Comparison of ENCODE assay signal across 17 cellular contexts in genomic region chr7:123798527-123799188, GRCh38. TPM values are rescaled to one million over a fixed set of nuclear protein-coding genes. Genes with fewer than 3 reads are reported as not detected.
DNase-seq lines count a peak whose midpoint lies in the region; ATAC-seq, FAIRE-seq and TF ChIP-seq lines count a peak whose summit lies in the region.
"Had no signal": no experiment of that assay in that cellular context is flagged by ENCODE, and none has a peak within 500 bp of the region (broad histone marks: within the 10 kb centered on the region; RNA-seq: fewer than 3 reads in every experiment).

No MANE protein-coding gene starts in this region.

- H3K36me3 Mint-ChIP-seq in Caco-2 (ENCODE audit: insufficient read depth, unreplicated experiment): peaks cover 4% of the 10 kb centered on the region
- H3K36me3 Mint-ChIP-seq in neural progenitor cell: no peaks in the 10 kb centered on the region

- no peaks in the 10 kb centered on the region for H3F3A ChIP-seq in neural progenitor cell (ENCODE audit: low read depth)

- intact Hi-C loops in Caco-2 (cut with micrococcal nuclease; ENCODE audit: unreplicated experiment) (loop anchor here (1.0 to 5.0 kb wide), 9 partner anchors 18 to 184 kb away; partner anchors contain the start of gene WASL), endothelial cell of umbilical vein (cut with micrococcal nuclease) (loop anchor here (1.0 to 10.0 kb wide), 8 partner anchors 67 to 1059 kb away; no protein-coding TSS in a partner anchor)

- DNase-seq in Caco-2: peak; percentile 24 to 51
- DNase-seq in NCI-H748 (lab: John Stamatoyannopoulos, UW; ENCODE audit: unreplicated experiment): peak; percentile 63
- DNase-seq in endothelial cell of umbilical vein (ENCODE audit: low read depth, low spot score): peak; percentile 1
- no peak for DNase-seq in neural progenitor cell (ENCODE audit: low spot score)
- no peak for DNase-seq in islet precursor cell
- DNase-seq in suprapubic skin (ENCODE audit: low spot score in 2 of 2): no peak
- DNase-seq in stimulated activated CD4-positive, alpha-beta T cell treated with anti-CD3 and anti-CD28 coated beads, Interleukin-15, amount 100 ng/mL, for 24 hours: no peak
- DNase-seq: activated CD4-positive, alpha-beta T cell treated with anti-CD3 and anti-CD28 coated beads for 48 hours; aorta; effector memory CD4-positive, alpha-beta T cell; MG63 had no signal

- ATAC-seq in HG02884 (IDR thresholded peaks at IDR 0.05; ENCODE audit: unreplicated experiment): no peak

- H3K9me1 ChIP-seq in endothelial cell of umbilical vein (replicated peaks; ENCODE audit: control insufficient read depth, extremely low read depth, insufficient read depth, low read length): no peaks in the 10 kb centered on the region

- no peaks in the 10 kb centered on the region for H3K27me3 ChIP-seq in Caco-2 (replicated peaks; ENCODE audit: control insufficient read depth, insufficient read depth, low read length)
- no peaks in the 10 kb centered on the region for H3K27me3 ChIP-seq in endothelial cell of umbilical vein (ENCODE audit: control insufficient read depth in 2 of 2, insufficient read depth in 2 of 2, low read length in 2 of 2)
- no peaks in the 10 kb centered on the region for H3K27me3 ChIP-seq in neural progenitor cell
- H3K27me3 ChIP-seq in suprapubic skin: no peaks in the 10 kb centered on the region
- H3K27me3 ChIP-seq: gastroesophageal sphincter, MG63, neutrophil had no signal

- POLR2A ChIA-PET in Caco-2 (lab: Charles Lee): interaction anchor here (1.3 kb wide), 1 partner anchor 50 kb away, joined by 6 read pairs; the partner anchor contains the start of gene WASL
- POLR2A ChIA-PET in endothelial cell of umbilical vein (lab: Charles Lee): no interaction called here

- H3K4me3 Mint-ChIP-seq in Caco-2 (ENCODE audit: unreplicated experiment) (peak overlapping the region; percentile 23), neural progenitor cell (no peak overlapping the region)

- TF ChIP-seq POLR2A in endothelial cell of umbilical vein (IDR thresholded peaks at IDR 0.05; ENCODE audit: low read depth, low read length) (no peak), suprapubic skin (IDR thresholded peaks at IDR 0.05) (no peak)

- H3K27ac ChIP-seq in endothelial cell of umbilical vein (ENCODE audit: insufficient read depth, low read depth, low read length) (no peak overlapping the region), neural progenitor cell (no peak overlapping the region), suprapubic skin (no peak overlapping the region)
- H3K27ac ChIP-seq: gastroesophageal sphincter, neutrophil had no signal

- H3K9me3 Mint-ChIP-seq in Caco-2 (ENCODE audit: unreplicated experiment): peaks cover 28% of the 10 kb centered on the region
- no peaks in the 10 kb centered on the region for H3K9me3 Mint-ChIP-seq in neural progenitor cell

- no peak overlapping the region for H3K9ac ChIP-seq in endothelial cell of umbilical vein (replicated peaks; ENCODE audit: extremely low read depth, insufficient read depth, low read length)
- no peak overlapping the region for H3K9ac ChIP-seq in neural progenitor cell

- H4K20me1 ChIP-seq in endothelial cell of umbilical vein (replicated peaks; ENCODE audit: control insufficient read depth, extremely low read depth, insufficient read depth, low read length) (no peaks in the 10 kb centered on the region), neural progenitor cell (ENCODE audit: low read depth) (no peaks in the 10 kb centered on the region)

- CTCF ChIA-PET in Caco-2 (lab: Charles Lee): interaction anchor here (1.0 to 2.0 kb wide), 5 partner anchors 26 to 241 kb away, joined by 3 to 8 read pairs (median 7); no protein-coding TSS in a partner anchor
- CTCF ChIA-PET in endothelial cell of umbilical vein (lab: Charles Lee): interaction anchor here (0.9 to 5.9 kb wide), 30 partner anchors 8 to 986 kb away, joined by 3 to 115 read pairs (median 5); partner anchors contain the start of gene WASL

- H3K4me2 ChIP-seq in endothelial cell of umbilical vein (ENCODE audit: insufficient read depth, low read length) (no peak overlapping the region), neural progenitor cell (no peak overlapping the region)

- no peaks in the 10 kb centered on the region for H3K27me3 Mint-ChIP-seq in Caco-2 (ENCODE audit: insufficient read depth, unreplicated experiment)
- no peaks in the 10 kb centered on the region for H3K27me3 Mint-ChIP-seq in neural progenitor cell (ENCODE audit: insufficient read depth, low read depth)

- no peak for FAIRE-seq in endothelial cell of umbilical vein (lab: Jason Lieb, UNC)
- FAIRE-seq: GM12891, urothelium cell line had no signal

- H3K27ac Mint-ChIP-seq in Caco-2 (ENCODE audit: unreplicated experiment) (peak overlapping the region; percentile 18), neural progenitor cell (no peak overlapping the region)

- 50% methylated on average over 6 of the region's 6 CpGs for WGBS in suprapubic skin

- H3K4me1 ChIP-seq in Caco-2 (peaks cover 36% of the 10 kb centered on the region), endothelial cell of umbilical vein (ENCODE audit: control insufficient read depth, extremely low read depth, insufficient read depth, low read length) (peaks cover 7% of the 10 kb centered on the region), neural progenitor cell (no peaks in the 10 kb centered on the region), suprapubic skin (no peaks in the 10 kb centered on the region)

- H3K79me2 ChIP-seq in endothelial cell of umbilical vein (ENCODE audit: control insufficient read depth, insufficient read depth, low read length) (no peaks in the 10 kb centered on the region), neural progenitor cell (ENCODE audit: low read depth) (no peaks in the 10 kb centered on the region)

- H3K36me3 ChIP-seq in Caco-2 (ENCODE audit: control insufficient read depth, insufficient read depth, low read length) (0 out of 2 replicates have a peak, but pooled peaks cover 1% of the 10 kb centered on the region), endothelial cell of umbilical vein (ENCODE audit: control insufficient read depth in 2 of 2, extremely low read depth in 1 of 2, insufficient read depth in 2 of 2, low read length in 2 of 2) (no peaks in the 10 kb centered on the region), neural progenitor cell (no peaks in the 10 kb centered on the region), suprapubic skin (no peaks in the 10 kb centered on the region)
- H3K36me3 ChIP-seq: gastroesophageal sphincter, MG63, neutrophil had no signal

- dilution Hi-C loops in endothelial cell of umbilical vein (cut with MboI; ENCODE audit: extremely low pct_ligation_motif_present, low sequenced_read_pairs): no loop called here

- H2AFZ ChIP-seq in endothelial cell of umbilical vein (ENCODE audit: low read depth, low read length) (peak overlapping the region; percentile 39), neural progenitor cell (replicated peaks) (peak overlapping the region; percentile 61)

- TF ChIP-seq CTCF in Caco-2 (IDR thresholded peaks at IDR 0.05; ENCODE audit: insufficient read depth in 1 of 2, low read depth in 1 of 2, low read length in 1 of 2, severe bottlenecking in 1 of 2, unreplicated experiment in 1 of 2): no peak
- no peak for TF ChIP-seq CTCF in endothelial cell of umbilical vein (IDR thresholded peaks at IDR 0.05; ENCODE audit: extremely low read depth in 1 of 2, insufficient read depth in 1 of 2, low read depth in 1 of 2, low read length in 2 of 2)
- no peak for TF ChIP-seq CTCF in neural progenitor cell (IDR thresholded peaks at IDR 0.05)
- TF ChIP-seq CTCF in suprapubic skin (IDR thresholded peaks at IDR 0.05): no peak

- BruUV-seq in Caco-2 (replicated peaks; lab: Mats Ljungman, UMichigan) (no TSS peak), endothelial cell of umbilical vein (replicated peaks; lab: Mats Ljungman, UMichigan) (no TSS peak)

- H3K4me1 Mint-ChIP-seq in Caco-2 (ENCODE audit: low read depth, unreplicated experiment) (peaks cover 37% of the 10 kb centered on the region), neural progenitor cell (no peaks in the 10 kb centered on the region)

- H3K4me3 ChIP-seq in Caco-2 (ENCODE audit: low read depth, low read length) (no peak overlapping the region), endothelial cell of umbilical vein (replicated peaks in 1 of 3; ENCODE audit: insufficient read depth in 1 of 3, low read depth in 1 of 3, low read length in 3 of 3) (no peak overlapping the region), neural progenitor cell (no peak overlapping the region), suprapubic skin (no peak overlapping the region)
- H3K4me3 ChIP-seq: gastroesophageal sphincter, MG63 had no signal

- TF ChIP-seq EP300 in suprapubic skin (IDR thresholded peaks at IDR 0.05): no peak

- H3K9me3 ChIP-seq in Caco-2: no peaks in the 10 kb centered on the region
- no peaks in the 10 kb centered on the region for H3K9me3 ChIP-seq in endothelial cell of umbilical vein (replicated peaks; ENCODE audit: control insufficient read depth, insufficient read depth, low read length)
- H3K9me3 ChIP-seq in neural progenitor cell (ENCODE audit: low read depth): no peaks in the 10 kb centered on the region
- no peaks in the 10 kb centered on the region for H3K9me3 ChIP-seq in suprapubic skin
- H3K9me3 ChIP-seq: gastroesophageal sphincter, MG63, neutrophil had no signal

RNA-seq across cellular contexts. Expression of gene HYAL4, which starts 46.3 kb away (rescaled TPM):
- total RNA-seq in Caco-2 (2022): 0.14 and 0.68 TPM in 2 replicates
- not detected in 2 replicates for total RNA-seq in endothelial cell of umbilical vein
- not detected in 2 replicates for polyA plus RNA-seq in endothelial cell of umbilical vein
- polyA plus RNA-seq in endothelial cell of umbilical vein (2011; cell fraction: cytosol; rRNA removed): not detected in 2 replicates
- not detected in 2 replicates for polyA plus RNA-seq in endothelial cell of umbilical vein (2011; cell fraction: nucleus; rRNA removed)
- 0.17 and 0.78 TPM in 2 replicates for polyA plus RNA-seq in endothelial cell of umbilical vein (2012)
- not detected in 2 replicates for polyA minus RNA-seq in endothelial cell of umbilical vein
- not detected for polyA minus RNA-seq in endothelial cell of umbilical vein (2011; cell fraction: cytosol; rRNA and poly(A)+ RNA removed)
- polyA minus RNA-seq in endothelial cell of umbilical vein (2011; cell fraction: nucleus; rRNA and poly(A)+ RNA removed): not detected in 2 replicates
- not detected in 2 replicates for total RNA-seq in neural progenitor cell (ENCODE audit: low replicate concordance)
- total RNA-seq in suprapubic skin: 1 to 10 TPM in 3 of 4 donors, under 1 TPM in 1; 0.95 to 2.8 (median 1.9) TPM
- total RNA-seq: aorta; gastroesophageal sphincter; T-helper 2 cell treated with Interferon-gamma antibody and Interleukin-4, amounts not matched to agents 100 ng/mL and 5 ng/mL, for 36 hours had no signal
- polyA plus RNA-seq: aorta had no signal

RNA-seq across cellular contexts. Expression of gene WASL, which starts 49.9 kb away (rescaled TPM):
- total RNA-seq in Caco-2 (2022): 42.3 TPM in 2 replicates
- 22.1 and 24.0 TPM in 2 replicates for total RNA-seq in endothelial cell of umbilical vein
- 4.1 and 5.2 TPM in 2 replicates for polyA plus RNA-seq in endothelial cell of umbilical vein
- polyA plus RNA-seq in endothelial cell of umbilical vein (2011; cell fraction: cytosol; rRNA removed): 8.9 and 9.2 TPM in 2 replicates
- polyA plus RNA-seq in endothelial cell of umbilical vein (2011; cell fraction: nucleus; rRNA removed): 8.0 and 9.4 TPM in 2 replicates
- 15.1 and 17.6 TPM in 2 replicates for polyA plus RNA-seq in endothelial cell of umbilical vein (2012)
- 6.1 and 7.4 TPM in 2 replicates for polyA minus RNA-seq in endothelial cell of umbilical vein
- polyA minus RNA-seq in endothelial cell of umbilical vein (2011; cell fraction: cytosol; rRNA and poly(A)+ RNA removed): 8.2 TPM
- polyA minus RNA-seq in endothelial cell of umbilical vein (2011; cell fraction: nucleus; rRNA and poly(A)+ RNA removed): 20.9 and 25.2 TPM in 2 replicates
- total RNA-seq in neural progenitor cell (ENCODE audit: low replicate concordance): 21.4 and 30.4 TPM in 2 replicates
- 10 to 100 TPM; 29.3 to 40.0 (median 29.7) TPM for total RNA-seq in suprapubic skin

Comparison
In these comparisons a context has a peak if more than half of its experiments do, and no peak if none do; other contexts are left out.
1. DNase-seq: peak in Caco-2 (2 of 2), NCI-H748 (single experiment) and endothelial cell of umbilical vein (single experiment); none in neural progenitor cell (single experiment), islet precursor cell (single experiment), suprapubic skin (0 of 2) and stimulated activated CD4-positive, alpha-beta T cell treated with anti-CD3 and anti-CD28 coated beads, Interleukin-15, amount 100 ng/mL, for 24 hours (single experiment).